10 cellular contexts compared by ENCODE assay signal in the genomic region with DNA sequence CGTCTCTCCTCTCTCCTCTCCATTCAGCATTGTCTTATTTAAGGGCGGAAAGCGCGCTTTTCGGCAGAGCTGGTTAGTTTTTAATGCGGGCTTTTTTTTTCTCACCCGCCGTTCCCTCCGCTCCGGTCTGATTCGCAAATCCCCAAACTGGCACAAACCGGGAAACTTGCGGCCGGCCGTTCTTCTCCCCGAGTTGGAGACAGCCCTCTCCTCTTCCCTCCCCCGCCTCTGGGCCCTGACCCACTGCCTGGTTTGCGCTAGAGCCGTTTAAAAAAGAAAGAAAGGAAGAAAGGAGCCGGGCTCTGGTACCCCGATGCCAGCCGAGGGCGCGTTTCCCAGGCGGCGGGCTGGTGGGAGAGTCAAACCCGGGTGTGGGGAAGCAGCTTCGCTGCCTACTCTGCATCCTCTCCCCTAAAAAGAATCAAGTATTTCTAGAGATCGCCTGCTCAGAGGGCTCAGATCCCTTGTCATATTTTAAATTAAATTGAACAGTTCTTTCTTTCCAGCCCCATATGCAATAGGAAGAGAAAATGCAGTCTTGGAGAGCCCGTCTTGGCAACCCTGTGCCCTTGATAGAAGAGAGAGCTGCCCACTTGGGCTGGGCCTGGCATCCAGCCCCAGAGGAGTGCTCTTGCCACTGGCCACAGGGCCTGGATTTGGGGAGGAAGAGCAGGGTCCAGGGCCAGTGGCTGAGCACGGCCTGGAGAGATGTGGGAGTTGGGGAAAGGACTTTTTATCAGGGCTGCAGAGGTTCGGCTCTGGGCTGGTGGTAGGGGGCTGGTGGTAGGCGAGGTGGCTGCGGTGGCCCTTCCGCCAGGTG. TPM values are rescaled to one million over a fixed set of nuclear protein-coding genes. Genes with fewer than 3 reads are reported as not detected.
DNase-seq lines count a peak whose midpoint lies in the region; ATAC-seq and TF ChIP-seq lines count a peak whose summit lies in the region.
"Had no signal": no experiment of that assay in that cellular context is flagged by ENCODE, and none has a peak within 500 bp of the region (broad histone marks: within the 10 kb centered on the region; RNA-seq: fewer than 3 reads in every experiment).

No MANE protein-coding gene starts in this region.

- no peaks in the 10 kb centered on the region for H3K9me3 Mint-ChIP-seq in natural killer cell treated with Interleukin-12 subunit alpha and Interleukin-12 subunit beta and Interleukin-15 and Interleukin-18, amount 100 ng/mL, for 72 hours

- no peaks in the 10 kb centered on the region for H3F3A ChIP-seq in Loucy (ENCODE audit: low read depth)
- peaks cover 4% of the 10 kb centered on the region; the same call in 1 of the 2 replicates for H3F3A ChIP-seq in PC-9 (ENCODE audit: insufficient read depth, low read depth)

- no peak for DNase-seq in AG09309 (ENCODE audit: low read depth)
- no peak for DNase-seq in natural killer cell treated with Interleukin-12 subunit alpha and Interleukin-12 subunit beta and Interleukin-15 and Interleukin-18, amount 100 ng/mL, for 72 hours (ENCODE audit: low spot score)
- no peak for DNase-seq in PC-9

- H3K4me2 ChIP-seq in Loucy (ENCODE audit: low read depth, low read length, poor library complexity, severe bottlenecking), result peak overlapping the region; percentile 89
- no peak overlapping the region for H3K4me2 ChIP-seq in PC-9

- H3K36me3 ChIP-seq in Loucy (ENCODE audit: insufficient read depth, low read length) (no peaks in the 10 kb centered on the region), duodenal mucosa (ENCODE audit: control insufficient read depth in 1 of 2, insufficient read depth in 2 of 2, low read length in 2 of 2) (no peaks in the 10 kb centered on the region), PC-9 (ENCODE audit: low read depth) (no peaks in the 10 kb centered on the region)

- BruUV-seq in PC-9 (replicated peaks; lab: Mats Ljungman, UMichigan), result no TSS peak

- H3K4me1 Mint-ChIP-seq in natural killer cell treated with Interleukin-12 subunit alpha and Interleukin-12 subunit beta and Interleukin-15 and Interleukin-18, amount 100 ng/mL, for 72 hours (ENCODE audit: low read depth in 2 of 2), result peaks cover 15 to 24% of the 10 kb centered on the region in 2 donors

- POLR2A ChIA-PET in PC-9 (lab: Charles Lee; ENCODE audit: unreplicated experiment), result interaction anchor here (0.7 kb wide), 1 partner anchor 54 kb away, joined by 16 read pairs; no protein-coding TSS in a partner anchor

- H3K27me3 ChIP-seq in Loucy (ENCODE audit: insufficient read depth, low read length, poor library complexity, severe bottlenecking), result peaks cover 8% of the 10 kb centered on the region
- peaks cover 0 to 14% of the 10 kb centered on the region in 2 donors for H3K27me3 ChIP-seq in duodenal mucosa (ENCODE audit: control insufficient read depth in 1 of 2, insufficient read depth in 2 of 2, low read length in 2 of 2)
- H3K27me3 ChIP-seq in PC-9 (ENCODE audit: insufficient read depth, low read depth), result peaks cover 7% of the 10 kb centered on the region; the same call in 1 of the 2 replicates

- H3K36me3 Mint-ChIP-seq in natural killer cell treated with Interleukin-12 subunit alpha and Interleukin-12 subunit beta and Interleukin-15 and Interleukin-18, amount 100 ng/mL, for 72 hours, result no peaks in the 10 kb centered on the region

- peak overlapping the region; percentile 44 to 73 for H3K27ac Mint-ChIP-seq in natural killer cell treated with Interleukin-12 subunit alpha and Interleukin-12 subunit beta and Interleukin-15 and Interleukin-18, amount 100 ng/mL, for 72 hours

- H3K9me3 ChIP-seq in Loucy (ENCODE audit: insufficient read depth, low read depth, low read length) (no peaks in the 10 kb centered on the region), duodenal mucosa (ENCODE audit: control insufficient read depth in 1 of 2, low read length in 2 of 2) (no peaks in the 10 kb centered on the region), PC-9 (ENCODE audit: insufficient read depth, low read depth) (no peaks in the 10 kb centered on the region)

- no peaks in the 10 kb centered on the region for H3K9me2 ChIP-seq in Loucy (replicated peaks; ENCODE audit: low read depth, low read length)
- H3K9me2 ChIP-seq in PC-9 (ENCODE audit: insufficient read depth), result no peaks in the 10 kb centered on the region

- H3K4me3 ChIP-seq in AG09309 (ENCODE audit: control insufficient read depth, low read depth, low read length) (peak overlapping the region; percentile 58), Loucy (ENCODE audit: low read length, poor library complexity, severe bottlenecking) (peak overlapping the region; percentile 71), duodenal mucosa (ENCODE audit: low read depth in 1 of 2, low read length in 2 of 2) (peak overlapping the region; percentile 69 to 76), PC-9 (no peak overlapping the region)

- TF ChIP-seq CTCF in AG09309 (IDR thresholded peaks at IDR 0.05; ENCODE audit: control insufficient read depth, insufficient read depth, low read depth, low read length, missing control alignments) (no peak), Loucy (conservative IDR thresholded peaks at IDR 0.05; ENCODE audit: low read length) (no peak), PC-9 (conservative IDR thresholded peaks at IDR 0.05) (no peak)

- H3K79me2 ChIP-seq in Loucy (ENCODE audit: insufficient read depth, low read length) (no peaks in the 10 kb centered on the region), PC-9 (ENCODE audit: low read depth) (no peaks in the 10 kb centered on the region)

- peaks cover 41 to 46% of the 10 kb centered on the region in 2 donors for H3K27me3 Mint-ChIP-seq in natural killer cell treated with Interleukin-12 subunit alpha and Interleukin-12 subunit beta and Interleukin-15 and Interleukin-18, amount 100 ng/mL, for 72 hours

- H3K9ac ChIP-seq in Loucy (ENCODE audit: low read depth, low read length, poor library complexity, severe bottlenecking), result peak overlapping the region; percentile 62
- peak overlapping the region; percentile 43 to 56 for H3K9ac ChIP-seq in duodenal mucosa (ENCODE audit: low read depth in 1 of 2, low read length in 2 of 2)

- no peak for ATAC-seq in natural killer cell treated with Interleukin-12 subunit alpha and Interleukin-12 subunit beta and Interleukin-15 and Interleukin-18, amount 100 ng/mL, for 72 hours
- no peak for ATAC-seq in HG02642 (IDR thresholded peaks at IDR 0.05; ENCODE audit: poor library complexity, unreplicated experiment)
- ATAC-seq in GM21390 (IDR thresholded peaks at IDR 0.05; ENCODE audit: unreplicated experiment), result no peak
- no peak for ATAC-seq in GM21528 (IDR thresholded peaks at IDR 0.05; ENCODE audit: low FRiP score, unreplicated experiment)

- H3K4me3 Mint-ChIP-seq in natural killer cell treated with Interleukin-12 subunit alpha and Interleukin-12 subunit beta and Interleukin-15 and Interleukin-18, amount 100 ng/mL, for 72 hours, result peak overlapping the region; percentile 68

- H3K27ac ChIP-seq in duodenal mucosa (ENCODE audit: low read depth, low read length) (no peak overlapping the region), PC-9 (no peak overlapping the region)
- H3K27ac ChIP-seq: HL-60 had no signal

- CTCF ChIA-PET in PC-9 (lab: Charles Lee), result interaction anchor here (0.6 kb wide), 1 partner anchor 14 kb away, joined by 7 read pairs; no protein-coding TSS in a partner anchor

- H4K20me1 ChIP-seq in Loucy (ENCODE audit: insufficient read depth, low read length, poor library complexity, severe bottlenecking) (no peaks in the 10 kb centered on the region), PC-9 (ENCODE audit: insufficient read depth) (no peaks in the 10 kb centered on the region)

- H3K4me1 ChIP-seq in Loucy (ENCODE audit: insufficient read depth, low read length, poor library complexity, severe bottlenecking) (peaks cover 18% of the 10 kb centered on the region), duodenal mucosa (ENCODE audit: control insufficient read depth in 1 of 2, insufficient read depth in 2 of 2, low read length in 2 of 2) (peaks cover 26 to 40% of the 10 kb centered on the region in 2 donors), PC-9 (replicated peaks; ENCODE audit: insufficient read depth) (peaks cover 13% of the 10 kb centered on the region)

- intact Hi-C loops in PC-9 (cut with micrococcal nuclease; ENCODE audit: unreplicated experiment), result no loop called here

- peak overlapping the region; percentile 74 for H2AFZ ChIP-seq in Loucy (ENCODE audit: low read length)
- no peak overlapping the region for H2AFZ ChIP-seq in PC-9

RNA-seq across cellular contexts. Expression of a gene that starts 19.0 kb away (rescaled TPM):
- total RNA-seq in natural killer cell treated with Interleukin-12 subunit alpha and Interleukin-12 subunit beta and Interleukin-15 and Interleukin-18, amount 100 ng/mL, for 72 hours, result under 1 TPM; 0.31 to 0.89 TPM
- 19.7 and 24.2 TPM in 2 replicates for total RNA-seq in PC-9 (2021)

RNA-seq across cellular contexts. Expression of a gene that starts 44.9 kb away (rescaled TPM):
- total RNA-seq in natural killer cell treated with Interleukin-12 subunit alpha and Interleukin-12 subunit beta and Interleukin-15 and Interleukin-18, amount 100 ng/mL, for 72 hours, result not detected
- total RNA-seq in PC-9 (2021), result 0.20 and 0.28 TPM in 2 replicates
- total RNA-seq: T-helper 2 cell treated with Interferon-gamma antibody and Interleukin-4, amounts not matched to agents 100 ng/mL and 5 ng/mL, for 36 hours had no signal

RNA-seq across cellular contexts. Expression of a gene that starts 57.3 kb away (rescaled TPM):
- 10 to 100 TPM; 15.9 to 32.3 TPM for total RNA-seq in natural killer cell treated with Interleukin-12 subunit alpha and Interleukin-12 subunit beta and Interleukin-15 and Interleukin-18, amount 100 ng/mL, for 72 hours
- total RNA-seq in PC-9 (2021), result 29.1 and 32.5 TPM in 2 replicates

Comparison
In these comparisons a context has a peak if more than half of its experiments do, and no peak if none do; other contexts are left out.
1. RNA of a gene that starts 19.0 kb away (total RNA-seq): 19.7 to 24.2 TPM in PC-9; 0.31 to 0.89 TPM in natural killer cell treated with Interleukin-12 subunit alpha and Interleukin-12 subunit beta and Interleukin-15 and Interleukin-18, amount 100 ng/mL, for 72 hours; every median in the first group is over 10 times any median in the second.